1 cellular context compared by ENCODE assay signal in the genomic region with DNA sequence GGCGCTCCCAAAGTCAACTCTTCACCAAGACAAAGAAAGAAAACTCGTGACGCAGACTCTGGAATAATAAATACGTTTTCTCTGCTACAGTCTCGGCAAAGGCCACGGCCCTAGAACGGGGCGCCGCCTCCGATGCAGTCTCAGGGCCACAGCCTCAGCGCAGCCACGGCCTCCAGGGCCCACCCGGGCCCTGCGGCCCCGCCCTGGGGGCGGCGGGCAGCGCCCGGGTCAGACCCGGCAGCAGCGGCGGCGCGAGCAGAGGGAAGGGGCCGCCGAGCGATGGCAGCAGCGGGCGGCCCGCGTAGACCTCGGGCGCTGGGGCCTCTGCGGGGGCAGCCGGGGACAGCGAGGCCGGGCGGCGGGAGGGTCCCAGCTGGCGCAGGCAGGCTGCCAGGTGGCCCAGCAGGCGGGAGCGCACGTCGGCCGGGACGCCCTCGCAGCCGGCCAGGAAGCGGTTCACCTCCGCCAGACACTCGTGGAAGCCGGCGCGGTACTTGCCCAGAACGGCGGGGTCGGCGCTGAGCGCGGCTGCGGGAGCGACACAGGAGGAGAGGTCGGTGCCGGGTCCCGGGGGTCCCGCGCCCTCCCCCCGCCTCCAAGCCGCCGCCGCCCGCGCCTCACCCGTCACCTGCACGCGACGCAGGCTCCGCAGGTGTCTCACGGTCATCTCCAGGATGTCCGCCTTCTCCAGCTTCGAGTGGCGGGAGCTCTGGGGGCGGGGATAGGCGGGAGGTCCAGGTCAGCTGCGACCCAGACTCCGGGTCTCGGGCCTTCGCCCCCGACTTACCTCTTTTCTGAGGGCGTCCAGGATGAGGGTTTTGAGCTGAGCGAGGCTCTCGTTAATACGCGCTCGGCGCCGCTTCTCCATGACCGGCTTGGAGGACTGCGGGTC.
A peak's percentile ranks its signal among the peaks of the same experiment; 100 is the strongest.
TF ChIP-seq lines count a peak whose summit lies in the region.

No MANE protein-coding gene starts in this region.

TF ChIP-seq in HEK293, 187 proteins besides CTCF, POLR2A, EP300 and RAD21 (continued from another document):
- TF ChIP-seq BCL11B (tag by site-specific recombination; IDR thresholded peaks at IDR 0.05; ENCODE audit: low read depth) = 0 out of 2 replicates have a peak, but pooled peaks have one; percentile 60
- no peak for TF ChIP-seq ZNF398 (tag by site-specific recombination; IDR thresholded peaks at IDR 0.05)
- TF ChIP-seq, protein P1, sequence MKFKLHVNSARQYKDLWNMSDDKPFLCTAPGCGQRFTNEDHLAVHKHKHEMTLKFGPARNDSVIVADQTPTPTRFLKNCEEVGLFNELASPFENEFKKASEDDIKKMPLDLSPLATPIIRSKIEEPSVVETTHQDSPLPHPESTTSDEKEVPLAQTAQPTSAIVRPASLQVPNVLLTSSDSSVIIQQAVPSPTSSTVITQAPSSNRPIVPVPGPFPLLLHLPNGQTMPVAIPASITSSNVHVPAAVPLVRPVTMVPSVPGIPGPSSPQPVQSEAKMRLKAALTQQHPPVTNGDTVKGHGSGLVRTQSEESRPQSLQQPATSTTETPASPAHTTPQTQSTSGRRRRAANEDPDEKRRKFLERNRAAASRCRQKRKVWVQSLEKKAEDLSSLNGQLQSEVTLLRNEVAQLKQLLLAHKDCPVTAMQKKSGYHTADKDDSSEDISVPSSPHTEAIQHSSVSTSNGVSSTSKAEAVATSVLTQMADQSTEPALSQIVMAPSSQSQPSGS (tag by site-specific recombination; IDR thresholded peaks at IDR 0.05; ENCODE audit: low read depth) = no peak
- TF ChIP-seq ZNF324 (tag by site-specific recombination; IDR thresholded peaks at IDR 0.05) = no peak
- TF ChIP-seq ZNF776 (tag by site-specific recombination; IDR thresholded peaks at IDR 0.05; ENCODE audit: borderline replicate concordance) = 0 out of 2 replicates have a peak, but pooled peaks have one; percentile 32
- no peak for TF ChIP-seq ZNF548 (tag by site-specific recombination; IDR thresholded peaks at IDR 0.05)
- TF ChIP-seq, protein P2, sequence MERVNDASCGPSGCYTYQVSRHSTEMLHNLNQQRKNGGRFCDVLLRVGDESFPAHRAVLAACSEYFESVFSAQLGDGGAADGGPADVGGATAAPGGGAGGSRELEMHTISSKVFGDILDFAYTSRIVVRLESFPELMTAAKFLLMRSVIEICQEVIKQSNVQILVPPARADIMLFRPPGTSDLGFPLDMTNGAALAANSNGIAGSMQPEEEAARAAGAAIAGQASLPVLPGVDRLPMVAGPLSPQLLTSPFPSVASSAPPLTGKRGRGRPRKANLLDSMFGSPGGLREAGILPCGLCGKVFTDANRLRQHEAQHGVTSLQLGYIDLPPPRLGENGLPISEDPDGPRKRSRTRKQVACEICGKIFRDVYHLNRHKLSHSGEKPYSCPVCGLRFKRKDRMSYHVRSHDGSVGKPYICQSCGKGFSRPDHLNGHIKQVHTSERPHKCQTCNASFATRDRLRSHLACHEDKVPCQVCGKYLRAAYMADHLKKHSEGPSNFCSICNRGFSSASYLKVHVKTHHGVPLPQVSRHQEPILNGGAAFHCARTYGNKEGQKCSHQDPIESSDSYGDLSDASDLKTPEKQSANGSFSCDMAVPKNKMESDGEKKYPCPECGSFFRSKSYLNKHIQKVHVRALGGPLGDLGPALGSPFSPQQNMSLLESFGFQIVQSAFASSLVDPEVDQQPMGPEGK (tag by site-specific recombination; IDR thresholded peaks at IDR 0.05) = 0 out of 2 replicates have a peak, but pooled peaks have one; percentile 20
- no peak for TF ChIP-seq FEZF1 (tag by site-specific recombination; IDR thresholded peaks at IDR 0.05)
- no peak for TF ChIP-seq ZNF571 (tag by site-specific recombination; IDR thresholded peaks at IDR 0.05)
- no peak for TF ChIP-seq ZNF155 (tag by site-specific recombination; IDR thresholded peaks at IDR 0.05)
- no peak; the same call in 1 of the 2 replicates for TF ChIP-seq WT1 (tag by site-specific recombination; IDR thresholded peaks at IDR 0.05)
- TF ChIP-seq KLF7 (tag by site-specific recombination; IDR thresholded peaks at IDR 0.05; ENCODE audit: borderline replicate concordance) = no peak
- TF ChIP-seq ZNF558 (tag by site-specific recombination; IDR thresholded peaks at IDR 0.05) = no peak
- TF ChIP-seq ZNF10 (tag by site-specific recombination; IDR thresholded peaks at IDR 0.05) = no peak
- no peak for TF ChIP-seq ZBTB21 (tag by site-specific recombination; IDR thresholded peaks at IDR 0.05)
- no peak for TF ChIP-seq ZNF24 (tag by site-specific recombination; IDR thresholded peaks at IDR 0.05)
- TF ChIP-seq ZNF521 (tag by site-specific recombination; IDR thresholded peaks at IDR 0.05) = no peak
- peak; percentile 47; the same call in 1 of the 2 replicates for TF ChIP-seq ZNF391 (tag by site-specific recombination; IDR thresholded peaks at IDR 0.05; ENCODE audit: borderline replicate concordance, low read depth)
- no peak for TF ChIP-seq ZNF341 (tag by site-specific recombination; IDR thresholded peaks at IDR 0.05; ENCODE audit: low read depth)
- TF ChIP-seq, protein P3, sequence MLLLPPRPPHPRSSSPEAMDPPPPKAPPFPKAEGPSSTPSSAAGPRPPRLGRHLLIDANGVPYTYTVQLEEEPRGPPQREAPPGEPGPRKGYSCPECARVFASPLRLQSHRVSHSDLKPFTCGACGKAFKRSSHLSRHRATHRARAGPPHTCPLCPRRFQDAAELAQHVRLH (tag by site-specific recombination; IDR thresholded peaks at IDR 0.05) = no peak
- TF ChIP-seq ZBTB26 (tag by site-specific recombination; optimal IDR thresholded peaks at IDR 0.05) = peak; percentile 77
- TF ChIP-seq KLF9 (tag by site-specific recombination; IDR thresholded peaks at IDR 0.05; ENCODE audit: low read depth) = no peak
- TF ChIP-seq YY1 (tag by site-specific recombination; IDR thresholded peaks at IDR 0.05) = no peak
- TF ChIP-seq ZNF423 (tag by site-specific recombination; IDR thresholded peaks at IDR 0.05) = no peak; the same call in 1 of the 2 replicates
- no peak for TF ChIP-seq ZNF335 (tag by site-specific recombination; conservative IDR thresholded peaks at IDR 0.05)
- TF ChIP-seq ZBTB8A (tag by site-specific recombination; IDR thresholded peaks at IDR 0.05) = peak; percentile 52; the same call in 1 of the 2 replicates
- 0 out of 2 replicates have a peak, but pooled peaks have one; percentile 54 for TF ChIP-seq ZFP37 (tag by site-specific recombination; IDR thresholded peaks at IDR 0.05)
- TF ChIP-seq, protein P4, sequence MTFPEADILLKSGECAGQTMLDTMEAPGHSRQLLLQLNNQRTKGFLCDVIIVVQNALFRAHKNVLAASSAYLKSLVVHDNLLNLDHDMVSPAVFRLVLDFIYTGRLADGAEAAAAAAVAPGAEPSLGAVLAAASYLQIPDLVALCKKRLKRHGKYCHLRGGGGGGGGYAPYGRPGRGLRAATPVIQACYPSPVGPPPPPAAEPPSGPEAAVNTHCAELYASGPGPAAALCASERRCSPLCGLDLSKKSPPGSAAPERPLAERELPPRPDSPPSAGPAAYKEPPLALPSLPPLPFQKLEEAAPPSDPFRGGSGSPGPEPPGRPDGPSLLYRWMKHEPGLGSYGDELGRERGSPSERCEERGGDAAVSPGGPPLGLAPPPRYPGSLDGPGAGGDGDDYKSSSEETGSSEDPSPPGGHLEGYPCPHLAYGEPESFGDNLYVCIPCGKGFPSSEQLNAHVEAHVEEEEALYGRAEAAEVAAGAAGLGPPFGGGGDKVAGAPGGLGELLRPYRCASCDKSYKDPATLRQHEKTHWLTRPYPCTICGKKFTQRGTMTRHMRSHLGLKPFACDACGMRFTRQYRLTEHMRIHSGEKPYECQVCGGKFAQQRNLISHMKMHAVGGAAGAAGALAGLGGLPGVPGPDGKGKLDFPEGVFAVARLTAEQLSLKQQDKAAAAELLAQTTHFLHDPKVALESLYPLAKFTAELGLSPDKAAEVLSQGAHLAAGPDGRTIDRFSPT (tag by site-specific recombination; IDR thresholded peaks at IDR 0.05) = no peak
- TF ChIP-seq ZFP41 (tag by site-specific recombination; IDR thresholded peaks at IDR 0.05; ENCODE audit: borderline replicate concordance) = no peak
- peak; percentile 73 for TF ChIP-seq ZFHX2 (tag by site-specific recombination; conservative IDR thresholded peaks at IDR 0.05)
- no peak for TF ChIP-seq SP3 (tag by site-specific recombination; IDR thresholded peaks at IDR 0.05)
- TF ChIP-seq ZNF600 (tag by site-specific recombination; IDR thresholded peaks at IDR 0.05) = no peak
- TF ChIP-seq ZNF677 (tag by site-specific recombination; IDR thresholded peaks at IDR 0.05) = 0 out of 2 replicates have a peak, but pooled peaks have one; percentile 1
- 0 out of 2 replicates have a peak, but pooled peaks have one; percentile 30 for TF ChIP-seq KLF17 (tag by site-specific recombination; IDR thresholded peaks at IDR 0.05)
- TF ChIP-seq PRDM1 (tag by site-specific recombination; IDR thresholded peaks at IDR 0.05) = no peak
- peak; percentile 59 for TF ChIP-seq EGR2 (tag by site-specific recombination; IDR thresholded peaks at IDR 0.05; ENCODE audit: low read depth)
- TF ChIP-seq SCRT2 (tag by site-specific recombination; IDR thresholded peaks at IDR 0.05) = peak; percentile 77
- no peak for TF ChIP-seq ZNF302 (tag by site-specific recombination; IDR thresholded peaks at IDR 0.05; ENCODE audit: low read depth)
- TF ChIP-seq ZNF610 (tag by site-specific recombination; IDR thresholded peaks at IDR 0.05; ENCODE audit: borderline replicate concordance) = no peak
- TF ChIP-seq SP2 (tag by site-specific recombination; IDR thresholded peaks at IDR 0.05) = peak; percentile 54
